Comparison of ENCODE assay signal across 8 cellular contexts in genomic region chr7:149496642-149497391, GRCh38. TPM values are rescaled to one million over a fixed set of nuclear protein-coding genes. Genes with fewer than 3 reads are reported as not detected.
A peak's percentile ranks its signal among the peaks of the same experiment; 100 is the strongest.
DNase-seq lines count a peak whose midpoint lies in the region; ATAC-seq and TF ChIP-seq lines count a peak whose summit lies in the region.

No MANE protein-coding gene starts in this region.

- H3K79me2 ChIP-seq in smooth muscle cell (ENCODE audit: low read depth): peaks cover 23% of the 10 kb centered on the region

- no peaks in the 10 kb centered on the region for H3K36me3 ChIP-seq in smooth muscle cell (ENCODE audit: low read depth)

- H4K20me1 ChIP-seq in smooth muscle cell (ENCODE audit: low read depth): peaks cover 27% of the 10 kb centered on the region

- peak; percentile 44 for DNase-seq in AG10803 (ENCODE audit: low read depth)
- peak; percentile 32 to 42 (median 41) for DNase-seq in T-helper 17 cell
- peak; percentile 32 for DNase-seq in astrocyte of the spinal cord (ENCODE audit: low read depth, low spot score)
- DNase-seq in smooth muscle cell (lab: John Stamatoyannopoulos, UW; ENCODE audit: unreplicated experiment): peak; percentile 20
- no peak for DNase-seq in NCI-H1048 (lab: John Stamatoyannopoulos, UW)

- WGBS in smooth muscle cell (ENCODE audit: low lambda C conversion rate): 12% methylated on average over 30 of the region's 51 CpGs

- H3K9me3 ChIP-seq in T-helper 17 cell (ENCODE audit: control insufficient read depth, low read length, poor library complexity, severe bottlenecking) (no peaks in the 10 kb centered on the region), iPS-18c (ENCODE audit: control insufficient read depth, insufficient read depth, low read length) (no peaks in the 10 kb centered on the region), smooth muscle cell (replicated peaks; ENCODE audit: low read depth) (no peaks in the 10 kb centered on the region)

- H3K4me3 ChIP-seq in AG10803 (ENCODE audit: low read length) (peak overlapping the region; percentile 84), astrocyte of the spinal cord (ENCODE audit: low read depth, low read length) (peak overlapping the region; percentile 67), iPS-18c (ENCODE audit: insufficient read depth, low read depth, low read length) (peak overlapping the region; percentile 67), smooth muscle cell (peak overlapping the region; percentile 73)

- no peaks in the 10 kb centered on the region for H3K27me3 Mint-ChIP-seq in T-helper 17 cell

- peaks cover 28% of the 10 kb centered on the region for H3K4me1 Mint-ChIP-seq in T-helper 17 cell

- peaks cover 6% of the 10 kb centered on the region for H3F3A ChIP-seq in smooth muscle cell (ENCODE audit: low read depth)

- peak overlapping the region; percentile 26 for H3K27ac ChIP-seq in smooth muscle cell (ENCODE audit: low read depth)

- peak overlapping the region; percentile 89 for H3K4me2 ChIP-seq in smooth muscle cell

- peaks cover 10% of the 10 kb centered on the region for H3K27me3 ChIP-seq in smooth muscle cell (ENCODE audit: low read depth)

- in situ Hi-C loops in astrocyte of the spinal cord (cut with HindIII; ENCODE audit: low sequenced_read_pairs): no loop called here

- H3K27ac Mint-ChIP-seq in T-helper 17 cell: peak overlapping the region; percentile 82

- H2AFZ ChIP-seq in smooth muscle cell (ENCODE audit: low read depth): peak overlapping the region; percentile 66

- H3K36me3 Mint-ChIP-seq in T-helper 17 cell (ENCODE audit: low read depth): peaks cover 4% of the 10 kb centered on the region

- peaks cover 5% of the 10 kb centered on the region for H3K4me1 ChIP-seq in smooth muscle cell (ENCODE audit: low read depth)

- peak overlapping the region; percentile 96 for H3K4me3 Mint-ChIP-seq in T-helper 17 cell

- peak; percentile 16 for ATAC-seq in GM19043 (IDR thresholded peaks at IDR 0.05; ENCODE audit: low read depth, unreplicated experiment)
- peak; percentile 12 for ATAC-seq in HG03378 (IDR thresholded peaks at IDR 0.05; ENCODE audit: unreplicated experiment)
- peak; percentile 35 for ATAC-seq in T-helper 17 cell

- H3K9ac ChIP-seq in smooth muscle cell (ENCODE audit: low read depth): peak overlapping the region; percentile 53

- TF ChIP-seq CTCF in AG10803 (conservative IDR thresholded peaks at IDR 0.05; ENCODE audit: low read length) (no peak), astrocyte of the spinal cord (IDR thresholded peaks at IDR 0.05; ENCODE audit: low read depth, low read length) (no peak), smooth muscle cell (IDR thresholded peaks at IDR 0.05; ENCODE audit: borderline replicate concordance, insufficient read depth, poor library complexity, severe bottlenecking) (no peak)

RNA-seq across cellular contexts. Expression of gene ZNF746, which starts 0.8 kb away (rescaled TPM):
- total RNA-seq in T-helper 17 cell: 10 to 100 TPM; 28.1 to 29.2 TPM
- 13.7 and 14.2 TPM in 2 replicates for total RNA-seq in smooth muscle cell
- 16.7 and 17.2 TPM in 2 replicates for polyA plus RNA-seq in smooth muscle cell

RNA-seq across cellular contexts. Expression of gene ZNF777, which starts 36.0 kb away (rescaled TPM):
- total RNA-seq in T-helper 17 cell: 10 to 100 TPM; 12.7 to 16.5 TPM
- 4.9 and 7.8 TPM in 2 replicates for total RNA-seq in smooth muscle cell
- polyA plus RNA-seq in smooth muscle cell: 13.0 and 14.9 TPM in 2 replicates
